ENCODE assay signal across 13 cellular contexts in genomic region chr2:133262888-133263287, GRCh38.
DNase-seq lines count a peak whose midpoint lies in the region; ATAC-seq and TF ChIP-seq lines count a peak whose summit lies in the region.
"Had no signal": no experiment of that assay in that cellular context is flagged by ENCODE, and none has a peak within 500 bp of the region (broad histone marks: within the 10 kb centered on the region; RNA-seq: fewer than 3 reads in every experiment).

No MANE protein-coding gene starts in this region.

- POLR2A ChIA-PET in naive thymus-derived CD4-positive, alpha-beta T cell (lab: Charles Lee), result no interaction called here

- no peaks in the 10 kb centered on the region for H3K9me3 Mint-ChIP-seq in endodermal cell
- peaks cover 0 to 13% (median 0%) of the 10 kb centered on the region in 11 donors for H3K9me3 Mint-ChIP-seq in naive thymus-derived CD4-positive, alpha-beta T cell

- no peak overlapping the region for H3K27ac Mint-ChIP-seq in endodermal cell
- H3K27ac Mint-ChIP-seq in naive thymus-derived CD4-positive, alpha-beta T cell, result no peak overlapping the region

- peaks cover 21% of the 10 kb centered on the region for H3K27me3 Mint-ChIP-seq in endodermal cell (ENCODE audit: insufficient read depth)
- H3K27me3 Mint-ChIP-seq in naive thymus-derived CD4-positive, alpha-beta T cell, result peaks cover 13 to 34% (median 21%) of the 10 kb centered on the region in 5 donors

- H3K4me3 Mint-ChIP-seq in endodermal cell, result no peak overlapping the region
- no peak overlapping the region for H3K4me3 Mint-ChIP-seq in naive thymus-derived CD4-positive, alpha-beta T cell

- H3K4me1 ChIP-seq in OCI-LY3 (ENCODE audit: low read length) (0 out of 2 replicates have a peak, but pooled peaks cover 3% of the 10 kb centered on the region), endodermal cell (ENCODE audit: control insufficient read depth, insufficient read depth, low read length) (peaks cover 3% of the 10 kb centered on the region)
- H3K4me1 ChIP-seq in naive thymus-derived CD4-positive, alpha-beta T cell (ENCODE audit: control insufficient read depth in 2 of 2, insufficient read depth in 2 of 2, low read length in 2 of 2), result no peaks in the 10 kb centered on the region
- H3K4me1 ChIP-seq: Caco-2 had no signal

- peak; percentile 11 for DNase-seq in A172 (ENCODE audit: low spot score)
- peak; percentile 22 for DNase-seq in D341Med (ENCODE audit: low spot score)
- peak; percentile 57 for DNase-seq in endodermal cell
- no peak for DNase-seq in SKM-1 (lab: John Stamatoyannopoulos, UW; ENCODE audit: unreplicated experiment)
- no peak for DNase-seq in naive thymus-derived CD4-positive, alpha-beta T cell
- DNase-seq in central memory CD4-positive, alpha-beta T cell, result no peak
- DNase-seq: anterior cingulate cortex, Caco-2, NCI-H187 treated with DMSO at 0.1 percent for 48 hours, small intestine had no signal

- peak; percentile 34 for TF ChIP-seq CTCF in OCI-LY3 (IDR thresholded peaks at IDR 0.05; ENCODE audit: low read depth, low read length)
- TF ChIP-seq CTCF in endodermal cell (conservative IDR thresholded peaks at IDR 0.05), result peak; percentile 65

- H3K79me2 ChIP-seq in OCI-LY3 (ENCODE audit: low read length), result no peaks in the 10 kb centered on the region

- no peaks in the 10 kb centered on the region for H3K36me3 ChIP-seq in OCI-LY3 (replicated peaks; ENCODE audit: low read depth, low read length)
- H3K36me3 ChIP-seq in endodermal cell (ENCODE audit: control insufficient read depth, insufficient read depth, low read length), result no peaks in the 10 kb centered on the region
- no peaks in the 10 kb centered on the region for H3K36me3 ChIP-seq in naive thymus-derived CD4-positive, alpha-beta T cell (ENCODE audit: control insufficient read depth in 2 of 3, insufficient read depth in 3 of 3, low read length in 3 of 3)

- H3K9ac ChIP-seq in OCI-LY3 (ENCODE audit: low read length) (no peak overlapping the region), endodermal cell (ENCODE audit: extremely low read depth, low read length, poor library complexity, severe bottlenecking) (no peak overlapping the region)

- intact Hi-C loops in naive thymus-derived CD4-positive, alpha-beta T cell (cut with micrococcal nuclease), result no loop called here

- no peak overlapping the region for H3K4me3 ChIP-seq in OCI-LY3 (ENCODE audit: low read length)
- no peak overlapping the region for H3K4me3 ChIP-seq in endodermal cell (ENCODE audit: low read length)
- H3K4me3 ChIP-seq in naive thymus-derived CD4-positive, alpha-beta T cell (ENCODE audit: low read length), result no peak overlapping the region

- H2AFZ ChIP-seq in OCI-LY3 (ENCODE audit: low read depth, low read length), result no peak overlapping the region

- CTCF ChIA-PET in naive thymus-derived CD4-positive, alpha-beta T cell (lab: Charles Lee), result no interaction called here

- ATAC-seq in naive thymus-derived CD4-positive, alpha-beta T cell, result no peak
- no peak for ATAC-seq in HG02852 (IDR thresholded peaks at IDR 0.05; ENCODE audit: unreplicated experiment)

- H3K4me1 Mint-ChIP-seq in endodermal cell, result peaks cover 14% of the 10 kb centered on the region
- H3K4me1 Mint-ChIP-seq in naive thymus-derived CD4-positive, alpha-beta T cell, result no peaks in the 10 kb centered on the region

- H3K9me3 ChIP-seq in OCI-LY3 (ENCODE audit: insufficient read depth, low read length), result no peaks in the 10 kb centered on the region
- H3K9me3 ChIP-seq in endodermal cell (ENCODE audit: control insufficient read depth, low read length), result no peaks in the 10 kb centered on the region
- H3K9me3 ChIP-seq in naive thymus-derived CD4-positive, alpha-beta T cell (ENCODE audit: control insufficient read depth in 2 of 3, low read length in 3 of 3), result no peaks in the 10 kb centered on the region
- H3K9me3 ChIP-seq: Caco-2 had no signal

- H3K27ac ChIP-seq in OCI-LY3 (ENCODE audit: low read length) (no peak overlapping the region), endodermal cell (ENCODE audit: low read depth, low read length) (no peak overlapping the region)
- no peak overlapping the region for H3K27ac ChIP-seq in naive thymus-derived CD4-positive, alpha-beta T cell (ENCODE audit: low read depth, low read length)
- H3K27ac ChIP-seq: HL-60 had no signal

- H3K36me3 Mint-ChIP-seq in endodermal cell (ENCODE audit: low read depth), result no peaks in the 10 kb centered on the region
- peaks cover 0 to 7% (median 0%) of the 10 kb centered on the region in 5 donors for H3K36me3 Mint-ChIP-seq in naive thymus-derived CD4-positive, alpha-beta T cell

- no peaks in the 10 kb centered on the region for H4K20me1 ChIP-seq in OCI-LY3 (ENCODE audit: insufficient read depth, low read length)

- H3K4me2 ChIP-seq in OCI-LY3 (ENCODE audit: low read length), result no peak overlapping the region

- WGBS in endodermal cell (ENCODE audit: insufficient coverage in 1 of 2, insufficient read length in 1 of 2), 2 experiments, result 33 to 64% methylated on average over 1 to 2 of the region's 2 CpGs

- H3K27me3 ChIP-seq in OCI-LY3 (ENCODE audit: low read depth, low read length), result no peaks in the 10 kb centered on the region; the same call in 1 of the 2 replicates
- H3K27me3 ChIP-seq in endodermal cell (ENCODE audit: control insufficient read depth, insufficient read depth, low read length, poor library complexity, severe bottlenecking), result peaks cover 27% of the 10 kb centered on the region
- no peaks in the 10 kb centered on the region for H3K27me3 ChIP-seq in naive thymus-derived CD4-positive, alpha-beta T cell (ENCODE audit: control insufficient read depth in 2 of 2, insufficient read depth in 2 of 2, low read length in 2 of 2)

Comparison
In these comparisons a context has a peak if more than half of its experiments do, and no peak if none do; other contexts are left out.
1. DNase-seq: peak in A172 (single experiment), D341Med (single experiment) and endodermal cell (single experiment); none in SKM-1 (single experiment), naive thymus-derived CD4-positive, alpha-beta T cell (0 of 9) and central memory CD4-positive, alpha-beta T cell (single experiment).